20 cellular contexts compared by ENCODE assay signal in the genomic region with DNA sequence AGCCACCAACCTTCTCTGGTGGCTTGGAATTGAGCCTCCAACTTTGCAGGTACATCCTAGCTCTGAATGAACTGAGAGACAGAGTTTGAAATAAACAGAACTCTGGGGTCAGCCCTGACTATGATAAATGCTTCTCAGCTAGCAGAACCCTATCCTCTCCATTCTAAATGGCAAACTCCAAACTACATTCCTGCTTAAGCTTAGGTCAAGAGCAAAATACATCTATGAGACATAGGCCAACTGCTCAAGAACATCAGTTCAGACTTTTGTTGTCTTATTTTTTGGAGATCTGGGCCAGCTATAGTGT.
"Had no signal": no experiment of that assay in that cellular context is flagged by ENCODE, and none has a peak within 500 bp of the region (broad histone marks: within the 10 kb centered on the region; RNA-seq: fewer than 3 reads in every experiment).

No MANE protein-coding gene starts in this region.

- H3K4me3 Mint-ChIP-seq: stimulated activated naive CD8-positive, alpha-beta T cell treated with anti-CD3 and anti-CD28 coated beads, Interleukin-15, amount 100 ng/mL, for 72 hours had no signal

- ATAC-seq: left ventricle myocardium superior; pancreas; right lobe of liver; stimulated activated naive CD8-positive, alpha-beta T cell treated with anti-CD3 and anti-CD28 coated beads, Interleukin-15, amount 100 ng/mL, for 72 hours; T-helper 17 cell had no signal

- H3K27ac Mint-ChIP-seq: endodermal cell; stimulated activated naive CD8-positive, alpha-beta T cell treated with anti-CD3 and anti-CD28 coated beads, Interleukin-15, amount 100 ng/mL, for 72 hours; T-helper 17 cell had no signal

- H3K4me3 ChIP-seq: pancreas, right lobe of liver, suprapubic skin had no signal

- H3K27me3 Mint-ChIP-seq: T-helper 17 cell had no signal

- H3K27me3 ChIP-seq: dorsolateral prefrontal cortex, pancreas, right lobe of liver, suprapubic skin had no signal

- H3K36me3 ChIP-seq: pancreas, right lobe of liver, suprapubic skin had no signal

- H3K27ac ChIP-seq: epithelial cell of prostate, pancreas, right lobe of liver, suprapubic skin, WERI-Rb-1 had no signal

- H3K9me3 ChIP-seq: pancreas, right lobe of liver, suprapubic skin had no signal

- FAIRE-seq: colon, pancreas, small intestine had no signal

- H3K9me3 Mint-ChIP-seq: activated T-helper 1 cell treated with anti-CD3 and anti-CD28 coated beads, Interleukin-12 subunit alpha, Interleukin-12 subunit beta, Interleukin-2, Interleukin-4 antibody, amounts not matched to agents 30 ng/mL and 10 ng/mL and 1 ng/mL, durations not matched to agents 14 hours and 24 hours and 36 hours; brain; endodermal cell; stimulated activated naive CD8-positive, alpha-beta T cell treated with anti-CD3 and anti-CD28 coated beads, Interleukin-15, amount 100 ng/mL, for 72 hours had no signal

- DNase-seq: activated CD4-positive, alpha-beta T cell treated with anti-CD3 and anti-CD28 coated beads for 1 hour; activated CD4-positive, alpha-beta T cell treated with anti-CD3 and anti-CD28 coated beads, Interleukin-2, amount 50 U/mL, for 48 hours; anterior cingulate cortex; caudate nucleus; dorsolateral prefrontal cortex; endodermal cell; foreskin fibroblast; left ventricle myocardium superior; pancreas; right lobe of liver; small intestine; stimulated activated CD4-positive, alpha-beta T cell treated with anti-CD3 and anti-CD28 coated beads, Interleukin-4, amount 100 ng/mL, for 1 hour; stimulated activated naive CD8-positive, alpha-beta T cell treated with anti-CD3 and anti-CD28 coated beads, Interleukin-15, amount 100 ng/mL, for 72 hours; T-helper 17 cell; WERI-Rb-1 had no signal
